ENCODE assay signal across 1 cellular context in the genomic region with DNA sequence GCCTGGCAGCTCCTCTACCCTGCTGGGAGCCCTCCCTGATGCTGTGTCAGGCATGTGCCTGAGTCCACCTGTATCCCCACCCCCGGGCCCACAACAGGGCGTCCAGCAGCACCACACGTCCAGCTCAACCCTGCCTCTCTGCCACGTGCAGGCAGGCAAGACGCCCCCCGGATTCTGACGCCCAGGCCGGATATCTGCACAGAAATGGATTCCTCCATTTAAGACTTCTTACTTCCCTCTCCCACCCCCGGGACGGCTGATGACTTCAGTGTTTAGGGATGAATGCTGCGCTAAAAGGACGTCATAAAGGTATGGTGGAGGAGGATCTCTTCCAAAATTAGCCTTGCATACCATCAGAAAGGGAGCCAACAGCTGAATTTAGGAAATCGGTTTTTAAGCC.
TF ChIP-seq lines count a peak whose summit lies in the region.

No MANE protein-coding gene starts in this region.

TF ChIP-seq in GM23338, 12 proteins besides CTCF, POLR2A, EP300 and RAD21 (continued from another document):
- TF ChIP-seq STAT1 (IDR thresholded peaks at IDR 0.05; ENCODE audit: unreplicated experiment): no peak
- no peak for TF ChIP-seq ZNF114 (CRISPR knock-in tag; IDR thresholded peaks at IDR 0.05)
